1 cellular context compared by ENCODE assay signal in the genomic region with DNA sequence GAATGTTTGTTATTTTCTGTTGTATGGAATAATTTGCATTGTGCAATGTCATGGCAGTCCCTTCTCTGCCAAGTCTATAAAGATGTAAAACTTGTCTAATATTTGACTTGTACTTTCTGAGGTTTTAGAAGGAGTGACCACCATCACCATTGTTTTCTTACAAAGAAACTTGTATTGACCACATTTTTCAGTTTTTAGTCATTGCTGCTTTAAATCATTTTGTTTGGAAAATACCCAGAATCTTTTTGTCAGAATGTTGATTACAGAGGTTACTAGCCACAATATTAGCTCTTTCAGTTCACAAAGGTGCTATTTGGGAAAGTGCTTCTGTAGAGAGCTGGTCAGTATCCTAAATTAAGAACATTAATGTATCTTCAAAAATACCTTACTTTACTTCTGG.
TF ChIP-seq lines count a peak whose summit lies in the region.

No MANE protein-coding gene starts in this region.

TF ChIP-seq in WTC11, 78 proteins besides CTCF, POLR2A, EP300 and RAD21 (continued from another document):
- TF ChIP-seq, protein P1, sequence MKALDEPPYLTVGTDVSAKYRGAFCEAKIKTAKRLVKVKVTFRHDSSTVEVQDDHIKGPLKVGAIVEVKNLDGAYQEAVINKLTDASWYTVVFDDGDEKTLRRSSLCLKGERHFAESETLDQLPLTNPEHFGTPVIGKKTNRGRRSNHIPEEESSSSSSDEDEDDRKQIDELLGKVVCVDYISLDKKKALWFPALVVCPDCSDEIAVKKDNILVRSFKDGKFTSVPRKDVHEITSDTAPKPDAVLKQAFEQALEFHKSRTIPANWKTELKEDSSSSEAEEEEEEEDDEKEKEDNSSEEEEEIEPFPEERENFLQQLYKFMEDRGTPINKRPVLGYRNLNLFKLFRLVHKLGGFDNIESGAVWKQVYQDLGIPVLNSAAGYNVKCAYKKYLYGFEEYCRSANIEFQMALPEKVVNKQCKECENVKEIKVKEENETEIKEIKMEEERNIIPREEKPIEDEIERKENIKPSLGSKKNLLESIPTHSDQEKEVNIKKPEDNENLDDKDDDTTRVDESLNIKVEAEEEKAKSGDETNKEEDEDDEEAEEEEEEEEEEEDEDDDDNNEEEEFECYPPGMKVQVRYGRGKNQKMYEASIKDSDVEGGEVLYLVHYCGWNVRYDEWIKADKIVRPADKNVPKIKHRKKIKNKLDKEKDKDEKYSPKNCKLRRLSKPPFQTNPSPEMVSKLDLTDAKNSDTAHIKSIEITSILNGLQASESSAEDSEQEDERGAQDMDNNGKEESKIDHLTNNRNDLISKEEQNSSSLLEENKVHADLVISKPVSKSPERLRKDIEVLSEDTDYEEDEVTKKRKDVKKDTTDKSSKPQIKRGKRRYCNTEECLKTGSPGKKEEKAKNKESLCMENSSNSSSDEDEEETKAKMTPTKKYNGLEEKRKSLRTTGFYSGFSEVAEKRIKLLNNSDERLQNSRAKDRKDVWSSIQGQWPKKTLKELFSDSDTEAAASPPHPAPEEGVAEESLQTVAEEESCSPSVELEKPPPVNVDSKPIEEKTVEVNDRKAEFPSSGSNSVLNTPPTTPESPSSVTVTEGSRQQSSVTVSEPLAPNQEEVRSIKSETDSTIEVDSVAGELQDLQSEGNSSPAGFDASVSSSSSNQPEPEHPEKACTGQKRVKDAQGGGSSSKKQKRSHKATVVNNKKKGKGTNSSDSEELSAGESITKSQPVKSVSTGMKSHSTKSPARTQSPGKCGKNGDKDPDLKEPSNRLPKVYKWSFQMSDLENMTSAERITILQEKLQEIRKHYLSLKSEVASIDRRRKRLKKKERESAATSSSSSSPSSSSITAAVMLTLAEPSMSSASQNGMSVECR (CRISPR knock-in tag; IDR thresholded peaks at IDR 0.05; ENCODE audit: borderline replicate concordance) = no peak
- no peak for TF ChIP-seq TCF7 (CRISPR knock-in tag; IDR thresholded peaks at IDR 0.05; ENCODE audit: low read depth)
- no peak for TF ChIP-seq NR2C2 (CRISPR knock-in tag; IDR thresholded peaks at IDR 0.05)
